In genomic region chr12:112988224-112988623, GRCh38 we compare ENCODE assay signal across 17 cellular contexts.
DNase-seq lines count a peak whose midpoint lies in the region; FAIRE-seq lines count a peak whose summit lies in the region.
"Had no signal": no experiment of that assay in that cellular context is flagged by ENCODE, and none has a peak within 500 bp of the region (broad histone marks: within the 10 kb centered on the region; RNA-seq: fewer than 3 reads in every experiment).

No MANE protein-coding gene starts in this region.

- no peak overlapping the region for H3K4me3 Mint-ChIP-seq in activated naive CD8-positive, alpha-beta T cell
- peak overlapping the region; percentile 14 for H3K4me3 Mint-ChIP-seq in stimulated activated naive CD8-positive, alpha-beta T cell treated with anti-CD3 and anti-CD28 coated beads, Interleukin-15, Interleukin-2, amounts not matched to agents 100 ng/mL and 50 ng/mL, for 24 hours
- H3K4me3 Mint-ChIP-seq: nephron progenitor cell had no signal

- DNase-seq in stimulated activated CD4-positive, alpha-beta T cell treated with anti-CD3 and anti-CD28 coated beads, Interleukin-4, amount 100 ng/mL, for 1 hour: peak; percentile 9
- DNase-seq in stimulated activated CD4-positive, alpha-beta T cell treated with anti-CD3 and anti-CD28 coated beads, Interleukin-4, amount 100 ng/mL, for 4 hours: no peak
- DNase-seq in MV-4-11 (lab: John Stamatoyannopoulos, UW) (peak; percentile 43), substantia nigra (lab: John Stamatoyannopoulos, UW) (no peak), RCC 7860 (ENCODE audit: low spot score) (no peak), NCI-H1694 treated with DMSO at 0.1 percent for 48 hours (lab: John Stamatoyannopoulos, UW) (no peak)
- DNase-seq: activated CD8-positive, alpha-beta memory T cell treated with anti-CD3 and anti-CD28 coated beads, Interleukin-2, amount 50 U/mL, for 4 hours; amygdala; DMS153; foreskin fibroblast; NCI-H146; NCI-H446 treated with DMSO at 0.1 percent for 48 hours; nephron progenitor cell; testis had no signal

- peaks cover 50% of the 10 kb centered on the region for H3K36me3 Mint-ChIP-seq in activated naive CD8-positive, alpha-beta T cell
- peaks cover 89% of the 10 kb centered on the region for H3K36me3 Mint-ChIP-seq in stimulated activated naive CD8-positive, alpha-beta T cell treated with anti-CD3 and anti-CD28 coated beads, Interleukin-15, Interleukin-2, amounts not matched to agents 100 ng/mL and 50 ng/mL, for 24 hours (ENCODE audit: low read depth)

- H3K9me3 Mint-ChIP-seq in activated naive CD8-positive, alpha-beta T cell (ENCODE audit: low read depth): peaks cover 11% of the 10 kb centered on the region
- H3K9me3 Mint-ChIP-seq in stimulated activated naive CD8-positive, alpha-beta T cell treated with anti-CD3 and anti-CD28 coated beads, Interleukin-15, Interleukin-2, amounts not matched to agents 100 ng/mL and 50 ng/mL, for 24 hours: peaks cover 23% of the 10 kb centered on the region

- H3K27me3 Mint-ChIP-seq in activated naive CD8-positive, alpha-beta T cell: no peaks in the 10 kb centered on the region
- H3K27me3 Mint-ChIP-seq in stimulated activated naive CD8-positive, alpha-beta T cell treated with anti-CD3 and anti-CD28 coated beads, Interleukin-15, Interleukin-2, amounts not matched to agents 100 ng/mL and 50 ng/mL, for 24 hours: no peaks in the 10 kb centered on the region

- H3K27ac Mint-ChIP-seq in activated naive CD8-positive, alpha-beta T cell: peak overlapping the region; percentile 93
- peak overlapping the region; percentile 82 for H3K27ac Mint-ChIP-seq in stimulated activated naive CD8-positive, alpha-beta T cell treated with anti-CD3 and anti-CD28 coated beads, Interleukin-15, Interleukin-2, amounts not matched to agents 100 ng/mL and 50 ng/mL, for 24 hours
- H3K27ac Mint-ChIP-seq: nephron progenitor cell had no signal

- FAIRE-seq in RCC 7860 (lab: Jason Lieb, UNC): no peak
- FAIRE-seq: endometrium had no signal

- peaks cover 58% of the 10 kb centered on the region for H3K4me1 Mint-ChIP-seq in activated naive CD8-positive, alpha-beta T cell (ENCODE audit: low read depth)
- H3K4me1 Mint-ChIP-seq in stimulated activated naive CD8-positive, alpha-beta T cell treated with anti-CD3 and anti-CD28 coated beads, Interleukin-15, Interleukin-2, amounts not matched to agents 100 ng/mL and 50 ng/mL, for 24 hours (ENCODE audit: low read depth): peaks cover 63% of the 10 kb centered on the region
- H3K4me1 Mint-ChIP-seq: nephron progenitor cell had no signal

- H3K27ac ChIP-seq in substantia nigra (ENCODE audit: low read depth, low read length, poor library complexity, severe bottlenecking): no peak overlapping the region
- H3K27ac ChIP-seq: testis had no signal

Comparison
In these comparisons a context has a peak if more than half of its experiments do, and no peak if none do; other contexts are left out.
1. DNase-seq: peak in stimulated activated CD4-positive, alpha-beta T cell treated with anti-CD3 and anti-CD28 coated beads, Interleukin-4, amount 100 ng/mL, for 1 hour (single experiment) and MV-4-11 (single experiment); none in stimulated activated CD4-positive, alpha-beta T cell treated with anti-CD3 and anti-CD28 coated beads, Interleukin-4, amount 100 ng/mL, for 4 hours (0 of 2), substantia nigra (0 of 49), RCC 7860 (single experiment) and NCI-H1694 treated with DMSO at 0.1 percent for 48 hours (single experiment).